Comparison of ENCODE assay signal across 1 cellular context in the genomic region with DNA sequence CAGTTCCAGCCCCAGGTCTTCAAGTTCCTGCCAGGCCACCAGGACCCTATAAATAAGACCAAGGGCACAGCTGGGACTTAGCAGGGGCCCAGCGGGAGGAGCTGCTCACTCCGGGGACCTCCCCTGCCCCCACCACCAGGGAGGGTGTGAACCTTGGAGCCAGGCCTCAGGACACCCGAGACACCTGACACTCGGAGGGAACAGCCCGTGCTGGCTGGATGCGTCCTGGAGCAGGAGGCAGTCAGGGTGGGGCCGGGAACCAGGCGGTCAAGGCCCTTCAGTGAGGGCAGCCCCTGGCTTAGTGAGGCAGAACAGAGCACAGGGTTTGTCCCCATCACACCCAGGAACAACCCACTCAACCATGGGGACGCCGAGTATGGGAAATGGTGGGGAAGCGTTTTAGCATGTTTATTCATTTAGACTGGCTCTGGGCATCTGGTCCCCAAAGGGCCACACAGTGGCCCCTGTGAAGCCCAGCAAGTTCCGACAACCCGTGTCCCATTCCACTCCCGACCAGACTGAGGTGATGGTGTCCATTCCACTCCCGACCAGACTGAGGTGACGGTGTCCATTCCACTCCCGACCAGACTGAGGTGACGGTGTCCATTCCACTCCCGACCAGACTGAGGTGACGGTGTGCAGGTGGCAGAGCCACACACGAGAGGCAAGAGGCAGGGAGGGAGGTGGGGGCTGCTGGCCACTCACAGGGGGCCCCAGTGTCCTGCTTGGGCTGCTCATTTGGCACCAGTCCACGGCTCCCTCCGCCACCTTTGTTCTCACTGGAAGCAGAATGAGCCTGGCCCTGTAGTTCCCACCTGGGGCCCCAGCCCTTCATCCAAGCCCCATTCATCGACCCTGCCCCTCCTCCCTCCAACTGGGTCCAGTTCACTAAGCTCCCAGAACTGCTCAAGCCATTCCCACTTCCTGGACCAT.
A peak's percentile ranks its signal among the peaks of the same experiment; 100 is the strongest.
TF ChIP-seq lines count a peak whose summit lies in the region.

No MANE protein-coding gene starts in this region.

TF ChIP-seq in HepG2, 621 proteins besides CTCF, POLR2A, EP300 and RAD21 (continued from another document and continues in another):
- TF ChIP-seq, protein P1, sequence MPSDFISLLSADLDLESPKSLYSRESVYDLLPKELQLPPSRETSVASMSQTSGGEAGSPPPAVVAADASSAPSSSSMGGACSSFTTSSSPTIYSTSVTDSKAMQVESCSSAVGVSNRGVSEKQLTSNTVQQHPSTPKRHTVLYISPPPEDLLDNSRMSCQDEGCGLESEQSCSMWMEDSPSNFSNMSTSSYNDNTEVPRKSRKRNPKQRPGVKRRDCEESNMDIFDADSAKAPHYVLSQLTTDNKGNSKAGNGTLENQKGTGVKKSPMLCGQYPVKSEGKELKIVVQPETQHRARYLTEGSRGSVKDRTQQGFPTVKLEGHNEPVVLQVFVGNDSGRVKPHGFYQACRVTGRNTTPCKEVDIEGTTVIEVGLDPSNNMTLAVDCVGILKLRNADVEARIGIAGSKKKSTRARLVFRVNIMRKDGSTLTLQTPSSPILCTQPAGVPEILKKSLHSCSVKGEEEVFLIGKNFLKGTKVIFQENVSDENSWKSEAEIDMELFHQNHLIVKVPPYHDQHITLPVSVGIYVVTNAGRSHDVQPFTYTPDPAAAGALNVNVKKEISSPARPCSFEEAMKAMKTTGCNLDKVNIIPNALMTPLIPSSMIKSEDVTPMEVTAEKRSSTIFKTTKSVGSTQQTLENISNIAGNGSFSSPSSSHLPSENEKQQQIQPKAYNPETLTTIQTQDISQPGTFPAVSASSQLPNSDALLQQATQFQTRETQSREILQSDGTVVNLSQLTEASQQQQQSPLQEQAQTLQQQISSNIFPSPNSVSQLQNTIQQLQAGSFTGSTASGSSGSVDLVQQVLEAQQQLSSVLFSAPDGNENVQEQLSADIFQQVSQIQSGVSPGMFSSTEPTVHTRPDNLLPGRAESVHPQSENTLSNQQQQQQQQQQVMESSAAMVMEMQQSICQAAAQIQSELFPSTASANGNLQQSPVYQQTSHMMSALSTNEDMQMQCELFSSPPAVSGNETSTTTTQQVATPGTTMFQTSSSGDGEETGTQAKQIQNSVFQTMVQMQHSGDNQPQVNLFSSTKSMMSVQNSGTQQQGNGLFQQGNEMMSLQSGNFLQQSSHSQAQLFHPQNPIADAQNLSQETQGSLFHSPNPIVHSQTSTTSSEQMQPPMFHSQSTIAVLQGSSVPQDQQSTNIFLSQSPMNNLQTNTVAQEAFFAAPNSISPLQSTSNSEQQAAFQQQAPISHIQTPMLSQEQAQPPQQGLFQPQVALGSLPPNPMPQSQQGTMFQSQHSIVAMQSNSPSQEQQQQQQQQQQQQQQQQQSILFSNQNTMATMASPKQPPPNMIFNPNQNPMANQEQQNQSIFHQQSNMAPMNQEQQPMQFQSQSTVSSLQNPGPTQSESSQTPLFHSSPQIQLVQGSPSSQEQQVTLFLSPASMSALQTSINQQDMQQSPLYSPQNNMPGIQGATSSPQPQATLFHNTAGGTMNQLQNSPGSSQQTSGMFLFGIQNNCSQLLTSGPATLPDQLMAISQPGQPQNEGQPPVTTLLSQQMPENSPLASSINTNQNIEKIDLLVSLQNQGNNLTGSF (CRISPR knock-in tag; IDR thresholded peaks at IDR 0.05): 0 out of 2 replicates have a peak, but pooled peaks have one; percentile 53
- 0 out of 2 replicates have a peak, but pooled peaks have one; percentile 22 for TF ChIP-seq ZNF563 (CRISPR knock-in tag; IDR thresholded peaks at IDR 0.05)
- TF ChIP-seq, protein P2, sequence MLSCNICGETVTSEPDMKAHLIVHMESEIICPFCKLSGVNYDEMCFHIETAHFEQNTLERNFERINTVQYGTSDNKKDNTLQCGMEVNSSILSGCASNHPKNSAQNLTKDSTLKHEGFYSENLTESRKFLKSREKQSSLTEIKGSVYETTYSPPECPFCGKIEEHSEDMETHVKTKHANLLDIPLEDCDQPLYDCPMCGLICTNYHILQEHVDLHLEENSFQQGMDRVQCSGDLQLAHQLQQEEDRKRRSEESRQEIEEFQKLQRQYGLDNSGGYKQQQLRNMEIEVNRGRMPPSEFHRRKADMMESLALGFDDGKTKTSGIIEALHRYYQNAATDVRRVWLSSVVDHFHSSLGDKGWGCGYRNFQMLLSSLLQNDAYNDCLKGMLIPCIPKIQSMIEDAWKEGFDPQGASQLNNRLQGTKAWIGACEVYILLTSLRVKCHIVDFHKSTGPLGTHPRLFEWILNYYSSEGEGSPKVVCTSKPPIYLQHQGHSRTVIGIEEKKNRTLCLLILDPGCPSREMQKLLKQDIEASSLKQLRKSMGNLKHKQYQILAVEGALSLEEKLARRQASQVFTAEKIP (CRISPR knock-in tag; IDR thresholded peaks at IDR 0.05; ENCODE audit: borderline replicate concordance): no peak
- TF ChIP-seq ZNF430 (CRISPR knock-in tag; IDR thresholded peaks at IDR 0.05): 0 out of 2 replicates have a peak, but pooled peaks have one; percentile 17
- TF ChIP-seq, protein P3, sequence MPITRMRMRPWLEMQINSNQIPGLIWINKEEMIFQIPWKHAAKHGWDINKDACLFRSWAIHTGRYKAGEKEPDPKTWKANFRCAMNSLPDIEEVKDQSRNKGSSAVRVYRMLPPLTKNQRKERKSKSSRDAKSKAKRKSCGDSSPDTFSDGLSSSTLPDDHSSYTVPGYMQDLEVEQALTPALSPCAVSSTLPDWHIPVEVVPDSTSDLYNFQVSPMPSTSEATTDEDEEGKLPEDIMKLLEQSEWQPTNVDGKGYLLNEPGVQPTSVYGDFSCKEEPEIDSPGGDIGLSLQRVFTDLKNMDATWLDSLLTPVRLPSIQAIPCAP (CRISPR knock-in tag; IDR thresholded peaks at IDR 0.05; ENCODE audit: low read depth): no peak
- TF ChIP-seq ETV5 (CRISPR knock-in tag; IDR thresholded peaks at IDR 0.05; ENCODE audit: borderline replicate concordance): peak; percentile 59; the same call in 1 of the 2 replicates
- no peak for TF ChIP-seq RELA (CRISPR knock-in tag; IDR thresholded peaks at IDR 0.05)
- no peak for TF ChIP-seq NFIB (CRISPR knock-in tag; IDR thresholded peaks at IDR 0.05; ENCODE audit: borderline replicate concordance)
- TF ChIP-seq NFE2L1 (CRISPR knock-in tag; IDR thresholded peaks at IDR 0.05; ENCODE audit: borderline replicate concordance): 0 out of 2 replicates have a peak, but pooled peaks have one; percentile 24
- TF ChIP-seq, protein P4, sequence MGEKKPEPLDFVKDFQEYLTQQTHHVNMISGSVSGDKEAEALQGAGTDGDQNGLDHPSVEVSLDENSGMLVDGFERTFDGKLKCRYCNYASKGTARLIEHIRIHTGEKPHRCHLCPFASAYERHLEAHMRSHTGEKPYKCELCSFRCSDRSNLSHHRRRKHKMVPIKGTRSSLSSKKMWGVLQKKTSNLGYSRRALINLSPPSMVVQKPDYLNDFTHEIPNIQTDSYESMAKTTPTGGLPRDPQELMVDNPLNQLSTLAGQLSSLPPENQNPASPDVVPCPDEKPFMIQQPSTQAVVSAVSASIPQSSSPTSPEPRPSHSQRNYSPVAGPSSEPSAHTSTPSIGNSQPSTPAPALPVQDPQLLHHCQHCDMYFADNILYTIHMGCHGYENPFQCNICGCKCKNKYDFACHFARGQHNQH (CRISPR knock-in tag; IDR thresholded peaks at IDR 0.05): peak; percentile 64; the same call in 1 of the 2 replicates
- TF ChIP-seq ATF7 (IDR thresholded peaks at IDR 0.05): no peak
- no peak for TF ChIP-seq ATF7 (CRISPR knock-in tag; IDR thresholded peaks at IDR 0.05)
- TF ChIP-seq, protein P5, sequence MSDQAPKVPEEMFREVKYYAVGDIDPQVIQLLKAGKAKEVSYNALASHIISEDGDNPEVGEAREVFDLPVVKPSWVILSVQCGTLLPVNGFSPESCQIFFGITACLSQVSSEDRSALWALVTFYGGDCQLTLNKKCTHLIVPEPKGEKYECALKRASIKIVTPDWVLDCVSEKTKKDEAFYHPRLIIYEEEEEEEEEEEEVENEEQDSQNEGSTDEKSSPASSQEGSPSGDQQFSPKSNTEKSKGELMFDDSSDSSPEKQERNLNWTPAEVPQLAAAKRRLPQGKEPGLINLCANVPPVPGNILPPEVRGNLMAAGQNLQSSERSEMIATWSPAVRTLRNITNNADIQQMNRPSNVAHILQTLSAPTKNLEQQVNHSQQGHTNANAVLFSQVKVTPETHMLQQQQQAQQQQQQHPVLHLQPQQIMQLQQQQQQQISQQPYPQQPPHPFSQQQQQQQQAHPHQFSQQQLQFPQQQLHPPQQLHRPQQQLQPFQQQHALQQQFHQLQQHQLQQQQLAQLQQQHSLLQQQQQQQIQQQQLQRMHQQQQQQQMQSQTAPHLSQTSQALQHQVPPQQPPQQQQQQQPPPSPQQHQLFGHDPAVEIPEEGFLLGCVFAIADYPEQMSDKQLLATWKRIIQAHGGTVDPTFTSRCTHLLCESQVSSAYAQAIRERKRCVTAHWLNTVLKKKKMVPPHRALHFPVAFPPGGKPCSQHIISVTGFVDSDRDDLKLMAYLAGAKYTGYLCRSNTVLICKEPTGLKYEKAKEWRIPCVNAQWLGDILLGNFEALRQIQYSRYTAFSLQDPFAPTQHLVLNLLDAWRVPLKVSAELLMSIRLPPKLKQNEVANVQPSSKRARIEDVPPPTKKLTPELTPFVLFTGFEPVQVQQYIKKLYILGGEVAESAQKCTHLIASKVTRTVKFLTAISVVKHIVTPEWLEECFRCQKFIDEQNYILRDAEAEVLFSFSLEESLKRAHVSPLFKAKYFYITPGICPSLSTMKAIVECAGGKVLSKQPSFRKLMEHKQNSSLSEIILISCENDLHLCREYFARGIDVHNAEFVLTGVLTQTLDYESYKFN (CRISPR knock-in tag; conservative IDR thresholded peaks at IDR 0.05): peak; percentile 86
- TF ChIP-seq SCMH1 (CRISPR knock-in tag; IDR thresholded peaks at IDR 0.05; ENCODE audit: borderline replicate concordance): no peak
- TF ChIP-seq ZNF747 (CRISPR knock-in tag; IDR thresholded peaks at IDR 0.05; ENCODE audit: borderline replicate concordance): no peak
- no peak for TF ChIP-seq ZNF441 (CRISPR knock-in tag; IDR thresholded peaks at IDR 0.05; ENCODE audit: borderline replicate concordance)
- no peak for TF ChIP-seq MEIS1 (CRISPR knock-in tag; IDR thresholded peaks at IDR 0.05; ENCODE audit: borderline replicate concordance)
- TF ChIP-seq ELF1 (CRISPR knock-in tag; IDR thresholded peaks at IDR 0.05): peak; percentile 63; the same call in 1 of the 2 replicates
- TF ChIP-seq, protein P6, sequence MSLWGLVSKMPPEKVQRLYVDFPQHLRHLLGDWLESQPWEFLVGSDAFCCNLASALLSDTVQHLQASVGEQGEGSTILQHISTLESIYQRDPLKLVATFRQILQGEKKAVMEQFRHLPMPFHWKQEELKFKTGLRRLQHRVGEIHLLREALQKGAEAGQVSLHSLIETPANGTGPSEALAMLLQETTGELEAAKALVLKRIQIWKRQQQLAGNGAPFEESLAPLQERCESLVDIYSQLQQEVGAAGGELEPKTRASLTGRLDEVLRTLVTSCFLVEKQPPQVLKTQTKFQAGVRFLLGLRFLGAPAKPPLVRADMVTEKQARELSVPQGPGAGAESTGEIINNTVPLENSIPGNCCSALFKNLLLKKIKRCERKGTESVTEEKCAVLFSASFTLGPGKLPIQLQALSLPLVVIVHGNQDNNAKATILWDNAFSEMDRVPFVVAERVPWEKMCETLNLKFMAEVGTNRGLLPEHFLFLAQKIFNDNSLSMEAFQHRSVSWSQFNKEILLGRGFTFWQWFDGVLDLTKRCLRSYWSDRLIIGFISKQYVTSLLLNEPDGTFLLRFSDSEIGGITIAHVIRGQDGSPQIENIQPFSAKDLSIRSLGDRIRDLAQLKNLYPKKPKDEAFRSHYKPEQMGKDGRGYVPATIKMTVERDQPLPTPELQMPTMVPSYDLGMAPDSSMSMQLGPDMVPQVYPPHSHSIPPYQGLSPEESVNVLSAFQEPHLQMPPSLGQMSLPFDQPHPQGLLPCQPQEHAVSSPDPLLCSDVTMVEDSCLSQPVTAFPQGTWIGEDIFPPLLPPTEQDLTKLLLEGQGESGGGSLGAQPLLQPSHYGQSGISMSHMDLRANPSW (CRISPR knock-in tag; IDR thresholded peaks at IDR 0.05; ENCODE audit: borderline replicate concordance): no peak
- no peak for TF ChIP-seq ZNF317 (CRISPR knock-in tag; IDR thresholded peaks at IDR 0.05)
- peak; percentile 16; the same call in 1 of the 2 replicates for TF ChIP-seq TCF7 (IDR thresholded peaks at IDR 0.05; ENCODE audit: low read depth)
- peak; percentile 67 for TF ChIP-seq ESRRA (CRISPR knock-in tag; IDR thresholded peaks at IDR 0.05; ENCODE audit: low read depth)
- TF ChIP-seq REL (CRISPR knock-in tag; conservative IDR thresholded peaks at IDR 0.05): no peak
- TF ChIP-seq JARID2 (CRISPR knock-in tag; IDR thresholded peaks at IDR 0.05; ENCODE audit: insufficient replicate concordance): no peak
- TF ChIP-seq HDAC2 (CRISPR knock-in tag; IDR thresholded peaks at IDR 0.05): peak; percentile 50; the same call in 1 of the 2 replicates
- TF ChIP-seq, protein P7, sequence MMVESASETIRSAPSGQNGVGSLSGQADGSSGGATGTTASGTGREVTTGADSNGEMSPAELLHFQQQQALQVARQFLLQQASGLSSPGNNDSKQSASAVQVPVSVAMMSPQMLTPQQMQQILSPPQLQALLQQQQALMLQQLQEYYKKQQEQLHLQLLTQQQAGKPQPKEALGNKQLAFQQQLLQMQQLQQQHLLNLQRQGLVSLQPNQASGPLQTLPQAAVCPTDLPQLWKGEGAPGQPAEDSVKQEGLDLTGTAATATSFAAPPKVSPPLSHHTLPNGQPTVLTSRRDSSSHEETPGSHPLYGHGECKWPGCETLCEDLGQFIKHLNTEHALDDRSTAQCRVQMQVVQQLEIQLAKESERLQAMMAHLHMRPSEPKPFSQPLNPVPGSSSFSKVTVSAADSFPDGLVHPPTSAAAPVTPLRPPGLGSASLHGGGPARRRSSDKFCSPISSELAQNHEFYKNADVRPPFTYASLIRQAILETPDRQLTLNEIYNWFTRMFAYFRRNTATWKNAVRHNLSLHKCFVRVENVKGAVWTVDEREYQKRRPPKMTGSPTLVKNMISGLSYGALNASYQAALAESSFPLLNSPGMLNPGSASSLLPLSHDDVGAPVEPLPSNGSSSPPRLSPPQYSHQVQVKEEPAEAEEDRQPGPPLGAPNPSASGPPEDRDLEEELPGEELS (CRISPR knock-in tag; IDR thresholded peaks at IDR 0.05): peak; percentile 50; the same call in 1 of the 2 replicates
- TF ChIP-seq TP53 (CRISPR knock-in tag; conservative IDR thresholded peaks at IDR 0.05): no peak
- TF ChIP-seq ZSCAN20 (CRISPR knock-in tag; IDR thresholded peaks at IDR 0.05; ENCODE audit: borderline replicate concordance): no peak
- TF ChIP-seq NFE2 (CRISPR knock-in tag; IDR thresholded peaks at IDR 0.05): no peak
- no peak for TF ChIP-seq PRMT3 (CRISPR knock-in tag; IDR thresholded peaks at IDR 0.05; ENCODE audit: borderline replicate concordance, low read depth)
- TF ChIP-seq CHD4 (IDR thresholded peaks at IDR 0.05; ENCODE audit: borderline replicate concordance, low read length): no peak
- TF ChIP-seq ZNF350 (CRISPR knock-in tag; IDR thresholded peaks at IDR 0.05; ENCODE audit: borderline replicate concordance, low read depth): peak; percentile 73
- no peak for TF ChIP-seq MZF1 (CRISPR knock-in tag; IDR thresholded peaks at IDR 0.05; ENCODE audit: borderline replicate concordance)
- no peak for TF ChIP-seq RBAK (CRISPR knock-in tag; IDR thresholded peaks at IDR 0.05)
- TF ChIP-seq MIXL1 (CRISPR knock-in tag; IDR thresholded peaks at IDR 0.05): 0 out of 2 replicates have a peak, but pooled peaks have one; percentile 25
- TF ChIP-seq MAFF (IDR thresholded peaks at IDR 0.05; ENCODE audit: low read depth, low read length): no peak
- TF ChIP-seq SP2 (CRISPR knock-in tag; IDR thresholded peaks at IDR 0.05): no peak
- peak; percentile 29; the same call in 1 of the 2 replicates for TF ChIP-seq PHF8 (CRISPR knock-in tag; IDR thresholded peaks at IDR 0.05)
- no peak for TF ChIP-seq ADNP (CRISPR knock-in tag; IDR thresholded peaks at IDR 0.05)
- TF ChIP-seq ZC3H13 (CRISPR knock-in tag; IDR thresholded peaks at IDR 0.05): peak; percentile 22; the same call in 1 of the 2 replicates
- TF ChIP-seq TOPORS (CRISPR knock-in tag; IDR thresholded peaks at IDR 0.05): 0 out of 2 replicates have a peak, but pooled peaks have one; percentile 27
- TF ChIP-seq GATA4 (IDR thresholded peaks at IDR 0.05; ENCODE audit: borderline replicate concordance, low read depth): no peak
- peak; percentile 86 for TF ChIP-seq PHF21A (CRISPR knock-in tag; IDR thresholded peaks at IDR 0.05)
- no peak for TF ChIP-seq KMT2B (CRISPR knock-in tag; IDR thresholded peaks at IDR 0.05)
- no peak for TF ChIP-seq FOXA3 (CRISPR knock-in tag; IDR thresholded peaks at IDR 0.05)
